8 cellular contexts compared by ENCODE assay signal in the genomic region with DNA sequence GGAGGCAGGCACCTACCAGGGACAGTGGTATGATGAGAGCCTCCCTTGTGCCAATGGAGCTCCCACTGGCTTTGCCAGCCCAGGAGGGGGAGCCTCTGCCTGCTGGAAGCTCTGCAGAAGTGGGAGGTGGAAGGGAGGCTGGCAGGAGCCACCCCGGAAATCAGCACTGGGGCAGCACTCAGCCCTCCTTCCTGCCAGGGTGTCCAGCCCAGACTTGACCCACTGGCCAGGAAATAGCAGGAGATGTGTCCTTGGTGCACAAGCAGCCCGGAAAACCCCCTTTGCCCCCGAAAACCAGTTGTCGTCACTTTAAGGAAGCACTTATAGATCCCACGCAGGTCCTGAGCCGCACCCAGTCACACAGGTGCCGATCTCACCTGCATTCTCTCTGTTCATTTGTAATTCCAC. TPM values are rescaled to one million over a fixed set of nuclear protein-coding genes. Genes with fewer than 3 reads are reported as not detected.
DNase-seq lines count a peak whose midpoint lies in the region; ATAC-seq and TF ChIP-seq lines count a peak whose summit lies in the region.
"Had no signal": no experiment of that assay in that cellular context is flagged by ENCODE, and none has a peak within 500 bp of the region (broad histone marks: within the 10 kb centered on the region; RNA-seq: fewer than 3 reads in every experiment).

No MANE protein-coding gene starts in this region.

- no peak for TF ChIP-seq POLR2A in prostate gland (IDR thresholded peaks at IDR 0.05)

- H3K36me3 ChIP-seq in prostate gland: no peaks in the 10 kb centered on the region

- DNase-seq in GM12865 (ENCODE audit: low read depth) (peak; percentile 21), NCI-H1105 treated with DMSO at 0.1 percent for 48 hours (lab: John Stamatoyannopoulos, UW) (peak; percentile 19), caudate nucleus (lab: John Stamatoyannopoulos, UW) (peak in 32 of 61 donors; percentile 6 to 71 (median 28)), prostate gland (ENCODE audit: low spot score) (peak; percentile 75), GM10248 (ENCODE audit: extremely low spot score) (no peak)
- DNase-seq in effector CD8-positive, alpha-beta T cell (lab: John Stamatoyannopoulos, UW): no peak
- DNase-seq: activated CD8-positive, alpha-beta memory T cell treated with anti-CD3 and anti-CD28 coated beads, Interleukin-2, amount 50 U/mL, for 4 hours had no signal

- no peak overlapping the region for H3K27ac ChIP-seq in caudate nucleus (ENCODE audit: low read depth, low read length)
- H3K27ac ChIP-seq in prostate gland: no peak overlapping the region

- WGBS in prostate gland: 25% methylated on average over 6 of the region's 7 CpGs

- no peak overlapping the region for H3K4me3 ChIP-seq in GM12865 (ENCODE audit: low read depth, low read length)
- no peak overlapping the region for H3K4me3 ChIP-seq in prostate gland

- H3K4me1 ChIP-seq in prostate gland (replicated peaks): no peaks in the 10 kb centered on the region

- intact Hi-C loops in prostate gland (cut with DNase I): no loop called here

- POLR2A ChIA-PET in GM10248 (lab: Yijun Ruan, JAX): no interaction called here

- no peaks in the 10 kb centered on the region for H3K27me3 ChIP-seq in prostate gland (replicated peaks; ENCODE audit: insufficient read depth)

- no peaks in the 10 kb centered on the region for H3K9me3 ChIP-seq in prostate gland

- ATAC-seq in HG03025 (IDR thresholded peaks at IDR 0.05; ENCODE audit: low FRiP score, unreplicated experiment): no peak

- no peak for TF ChIP-seq CTCF in GM12865 (IDR thresholded peaks at IDR 0.05; ENCODE audit: insufficient read depth, low read depth, low read length, missing control alignments)
- peak in 3 of 4 experiments; percentile 75 to 85 (median 76) for TF ChIP-seq CTCF in prostate gland (IDR thresholded peaks at IDR 0.05)
- no peak for TF ChIP-seq CTCF in GM10248 (IDR thresholded peaks at IDR 0.05; ENCODE audit: control extremely low read depth, extremely low read depth, low read depth, missing control alignments)

- CTCF ChIA-PET in GM10248 (lab: Yijun Ruan, JAX): no interaction called here

RNA-seq across cellular contexts. Expression of gene CACNG4, which starts 49.3 kb away (rescaled TPM):
- total RNA-seq in prostate gland: 10 to 100 TPM in 1 of 2 donors, 1 to 10 TPM in 1; 9.5 to 12.9 TPM

Comparison
In these comparisons a context has a peak if more than half of its experiments do, and no peak if none do; other contexts are left out.
1. DNase-seq: peak in GM12865 (single experiment), NCI-H1105 treated with DMSO at 0.1 percent for 48 hours (single experiment), caudate nucleus (32 of 61) and prostate gland (single experiment); none in GM10248 (single experiment) and effector CD8-positive, alpha-beta T cell (single experiment).
2. CTCF ChIP-seq: peak in prostate gland (3 of 4); none in GM12865 (single experiment) and GM10248 (single experiment).